1 cellular context compared by ENCODE assay signal in genomic region chr2:239150125-239151011, GRCh38.
TF ChIP-seq lines count a peak whose summit lies in the region.

No MANE protein-coding gene starts in this region.

TF ChIP-seq in SK-N-SH, 30 proteins besides CTCF, POLR2A, EP300 and RAD21 (continued from another document):
- TF ChIP-seq SMC3 (IDR thresholded peaks at IDR 0.05; ENCODE audit: low read depth, low read length) (no peak), USF2 (IDR thresholded peaks at IDR 0.05; ENCODE audit: borderline replicate concordance, low read depth, low read length) (no peak), JUND (IDR thresholded peaks at IDR 0.05) (no peak), EZH2phosphoT487 (IDR thresholded peaks at IDR 0.05; ENCODE audit: borderline replicate concordance, low read depth) (no peak), ELF1 (IDR thresholded peaks at IDR 0.05) (no peak), RCOR1 (IDR thresholded peaks at IDR 0.05; ENCODE audit: low read length) (no peak), MAX (IDR thresholded peaks at IDR 0.05; ENCODE audit: low read depth) (no peak), YY1 (IDR thresholded peaks at IDR 0.05; ENCODE audit: low read depth) (no peak)
